27 cellular contexts compared by ENCODE assay signal in genomic region chr16:55597928-55598327, GRCh38. TPM values are rescaled to one million over a fixed set of nuclear protein-coding genes. Genes with fewer than 3 reads are reported as not detected.
"Had no signal": no experiment of that assay in that cellular context is flagged by ENCODE, and none has a peak within 500 bp of the region (broad histone marks: within the 10 kb centered on the region; RNA-seq: fewer than 3 reads in every experiment).

No MANE protein-coding gene starts in this region.

- H2AFZ ChIP-seq: hepatocyte, parathyroid adenoma had no signal

- H3K4me1 ChIP-seq: gastroesophageal sphincter, heart left ventricle, left lung, parathyroid adenoma, right atrium auricular region, spleen, testis, tibial artery had no signal

- H3K4me3 ChIP-seq: coronary artery, gastroesophageal sphincter, heart left ventricle, hepatocyte, left lung, neural progenitor cell, right atrium auricular region, spleen, testis, tibial artery had no signal

- H3K79me2 ChIP-seq: hepatocyte, parathyroid adenoma had no signal

- H3K27ac ChIP-seq: coronary artery, gastroesophageal sphincter, heart left ventricle, hepatocyte, left lung, neural progenitor cell, parathyroid adenoma, right atrium auricular region, spleen, testis, tibial artery had no signal

- H3K9me3 ChIP-seq: gastroesophageal sphincter, heart left ventricle, left lung, right atrium auricular region, spleen, testis, tibial artery had no signal

- H3K9ac ChIP-seq: neural progenitor cell, parathyroid adenoma had no signal

- H3K27me3 ChIP-seq: gastroesophageal sphincter, hepatocyte, left lung, neural progenitor cell, right atrium auricular region, testis had no signal

- H3K4me2 ChIP-seq: hepatocyte, neural progenitor cell had no signal

- DNase-seq: dermis blood vessel endothelial cell; effector memory CD4-positive, alpha-beta T cell; foreskin fibroblast; heart left ventricle; kidney; left lung; mesendoderm; midbrain; naive thymus-derived CD4-positive, alpha-beta T cell; spleen; stimulated activated CD4-positive, alpha-beta T cell treated with anti-CD3 and anti-CD28 coated beads, Interleukin-4, amount 100 ng/mL, for 4 hours; stimulated activated naive CD8-positive, alpha-beta T cell treated with anti-CD3 and anti-CD28 coated beads, Interleukin-15, Interleukin-2, amounts not matched to agents 100 U/mL and 50 U/mL, for 24 hours; substantia nigra; testis; tibial artery had no signal

- H3K36me3 ChIP-seq: gastroesophageal sphincter, heart left ventricle, left lung, neural progenitor cell, right atrium auricular region, spleen, tibial artery had no signal

- ATAC-seq: gastroesophageal sphincter; heart left ventricle; left lung; naive thymus-derived CD4-positive, alpha-beta T cell; sciatic nerve; stimulated activated memory B cell treated with anti-CD40 and anti-IgM and Interleukin-4, amounts not matched to agents 10 μg/mL and 1 μg/mL and 100 μg/mL, for 72 hours; stimulated activated naive CD8-positive, alpha-beta T cell treated with anti-CD3 and anti-CD28 coated beads, Interleukin-15, Interleukin-2, amounts not matched to agents 100 U/mL and 50 U/mL, for 24 hours had no signal

RNA-seq across cellular contexts. Expression of gene CAPNS2, which starts 31.4 kb away (rescaled TPM):
- total RNA-seq: progenitor cell of endocrine pancreas, skeletal muscle tissue had no signal

RNA-seq across cellular contexts. Expression of gene SLC6A2, which starts 57.9 kb away (rescaled TPM):
- total RNA-seq: dermis blood vessel endothelial cell; left lung; lung microvascular endothelial cell; naive thymus-derived CD4-positive, alpha-beta T cell; osteoblast; progenitor cell of endocrine pancreas; right atrium auricular region; spleen had no signal
